In the genomic region with DNA sequence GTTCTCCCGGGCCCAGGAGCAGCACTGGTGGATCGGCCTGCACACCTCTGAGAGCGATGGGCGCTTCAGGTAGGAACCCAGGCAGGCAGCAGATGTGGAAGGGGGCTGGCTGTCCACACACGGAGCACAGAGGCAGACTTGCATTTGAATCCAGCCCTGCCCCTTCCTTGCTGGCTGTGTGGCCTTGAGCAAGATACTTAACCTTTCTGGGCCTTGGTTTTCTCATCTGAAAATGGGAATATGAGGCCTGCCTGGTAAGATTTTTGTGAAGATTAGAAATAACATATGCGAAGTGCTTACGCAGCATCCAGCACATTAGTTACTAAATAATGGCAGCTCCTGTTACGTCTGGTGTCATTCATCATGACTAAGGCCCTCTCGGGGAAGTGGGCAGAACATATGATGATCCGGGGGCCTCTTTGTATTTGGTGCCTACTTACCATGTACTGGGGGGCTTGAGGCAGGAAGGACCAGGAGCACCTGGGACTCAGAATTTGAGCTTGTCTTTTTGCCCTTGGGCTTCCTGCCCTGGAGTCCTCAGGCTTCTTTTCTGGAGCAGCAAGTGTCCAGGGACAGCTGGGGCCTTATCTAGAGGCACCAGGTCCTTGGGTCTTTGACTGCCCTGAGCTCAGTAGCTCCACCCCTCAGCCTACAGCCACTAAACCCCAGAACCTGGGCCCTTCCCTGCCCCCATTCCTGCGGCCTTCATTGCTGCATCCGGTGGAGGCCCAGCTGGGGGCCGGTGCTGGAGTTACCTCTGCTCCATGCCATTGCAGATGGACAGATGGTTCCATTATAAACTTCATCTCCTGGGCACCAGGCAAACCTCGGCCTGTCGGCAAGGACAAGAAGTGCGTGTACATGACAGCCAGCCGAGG, we compare ENCODE assay signal across 1 cellular context.
TF ChIP-seq lines count a peak whose summit lies in the region.

No MANE protein-coding gene starts in this region.

TF ChIP-seq in K562, 482 proteins besides CTCF, POLR2A, EP300 and RAD21 (continued from another document and continues in another):
- TF ChIP-seq SREBF1 (IDR thresholded peaks at IDR 0.05; ENCODE audit: borderline replicate concordance, low read depth, low read length) (peak; percentile 19; the same call in 1 of the 2 replicates), ZNF3 (CRISPR knock-in tag; IDR thresholded peaks at IDR 0.05) (no peak), HMGN3 (IDR thresholded peaks at IDR 0.05; ENCODE audit: borderline replicate concordance, extremely low read depth, insufficient read length, low read depth, low read length) (no peak), THRB (CRISPR knock-in tag; conservative IDR thresholded peaks at IDR 0.05) (no peak), SOX6 (IDR thresholded peaks at IDR 0.05) (peak; percentile 82), NFRKB (IDR thresholded peaks at IDR 0.05; ENCODE audit: low read depth) (peak; percentile 80), NRF1 (conservative IDR thresholded peaks at IDR 0.05 in 1 of 2, IDR thresholded peaks at IDR 0.05 in 1 of 2) (peak; percentile 39 to 55; a peak in 3 of 4 replicates), ZNF143 (CRISPR knock-in tag; IDR thresholded peaks at IDR 0.05) (no peak), SMARCA5 (IDR thresholded peaks at IDR 0.05) (0 out of 2 replicates have a peak, but pooled peaks have one; percentile 70), ZFP36 (IDR thresholded peaks at IDR 0.05; ENCODE audit: low read depth, low read length, partially characterized antibody) (peak; percentile 60), KDM5B (IDR thresholded peaks at IDR 0.05; ENCODE audit: insufficient replicate concordance, low read depth, low read length) (peak; percentile 74), NFE2 (IDR thresholded peaks at IDR 0.05; ENCODE audit: low read depth) (peak; percentile 55), SMARCE1 (IDR thresholded peaks at IDR 0.05) (peak; percentile 89), LEF1 (IDR thresholded peaks at IDR 0.05) (peak; percentile 92), BCLAF1 (IDR thresholded peaks at IDR 0.05; ENCODE audit: borderline replicate concordance in 1 of 2, control insufficient read depth in 1 of 2, low read depth in 2 of 2, low read length in 1 of 2) (peak in 1 of 2 experiments; percentile 71; a peak in 1 of 4 replicates), FOSL1 (tag; conservative IDR thresholded peaks at IDR 0.05) (0 out of 2 replicates have a peak, but pooled peaks have one; percentile 37), CREB1 (IDR thresholded peaks at IDR 0.05) (peak; percentile 3; the same call in 1 of the 2 replicates), CREB1 (CRISPR knock-in tag; IDR thresholded peaks at IDR 0.05) (peak; percentile 32; the same call in 1 of the 2 replicates), TARDBP (IDR thresholded peaks at IDR 0.05) (peak; percentile 64; the same call in 1 of the 2 replicates), ZEB2 (IDR thresholded peaks at IDR 0.05) (peak; percentile 61; the same call in 1 of the 2 replicates), SRSF3 (IDR thresholded peaks at IDR 0.05; ENCODE audit: insufficient read depth, low read length) (no peak), ZFX (CRISPR knock-in tag; IDR thresholded peaks at IDR 0.05) (peak; percentile 98), JUND (IDR thresholded peaks at IDR 0.05; ENCODE audit: borderline replicate concordance, low read depth, low read length) (peak; percentile 66; the same call in 1 of the 2 replicates), JUND (tag; IDR thresholded peaks at IDR 0.05; ENCODE audit: borderline replicate concordance, low read depth, low read length) (peak; percentile 52; the same call in 2 of the 3 replicates), PURB (CRISPR knock-in tag; IDR thresholded peaks at IDR 0.05; ENCODE audit: low read depth) (no peak), POLR2AphosphoS5 (IDR thresholded peaks at IDR 0.05; ENCODE audit: control insufficient read depth, insufficient read depth, low read depth, low read length) (peak; percentile 88), MAFG (tag; conservative IDR thresholded peaks at IDR 0.05) (peak; percentile 82), ZKSCAN8 (CRISPR knock-in tag; IDR thresholded peaks at IDR 0.05) (peak; percentile 85), ADNP (tag; IDR thresholded peaks at IDR 0.05) (peak; percentile 55), IRF2 (CRISPR knock-in tag; IDR thresholded peaks at IDR 0.05) (no peak), GATAD2B (IDR thresholded peaks at IDR 0.05; ENCODE audit: borderline replicate concordance) (peak; percentile 70; the same call in 1 of the 2 replicates), ZZZ3 (IDR thresholded peaks at IDR 0.05) (no peak), ETV5 (CRISPR knock-in tag; IDR thresholded peaks at IDR 0.05; ENCODE audit: low read depth) (peak; percentile 99), L3MBTL2 (IDR thresholded peaks at IDR 0.05) (peak; percentile 51), NKRF (IDR thresholded peaks at IDR 0.05; ENCODE audit: borderline replicate concordance) (peak; percentile 72), DMBX1 (CRISPR knock-in tag; IDR thresholded peaks at IDR 0.05; ENCODE audit: borderline replicate concordance) (peak; percentile 69; the same call in 1 of the 2 replicates), FOXK2 (conservative IDR thresholded peaks at IDR 0.05 in 1 of 2, IDR thresholded peaks at IDR 0.05 in 1 of 2; ENCODE audit: low read depth in 2 of 2) (peak; percentile 19 to 30; a peak in 1 of 4 replicates), HDAC3 (IDR thresholded peaks at IDR 0.05; ENCODE audit: borderline replicate concordance, partially characterized antibody) (no peak), XRCC5 (IDR thresholded peaks at IDR 0.05; ENCODE audit: low read depth, low read length) (peak; percentile 63; the same call in 1 of the 2 replicates), CXXC5 (CRISPR knock-in tag; IDR thresholded peaks at IDR 0.05) (peak; percentile 63), LARP7 (IDR thresholded peaks at IDR 0.05) (no peak)
- TF ChIP-seq, protein P1, sequence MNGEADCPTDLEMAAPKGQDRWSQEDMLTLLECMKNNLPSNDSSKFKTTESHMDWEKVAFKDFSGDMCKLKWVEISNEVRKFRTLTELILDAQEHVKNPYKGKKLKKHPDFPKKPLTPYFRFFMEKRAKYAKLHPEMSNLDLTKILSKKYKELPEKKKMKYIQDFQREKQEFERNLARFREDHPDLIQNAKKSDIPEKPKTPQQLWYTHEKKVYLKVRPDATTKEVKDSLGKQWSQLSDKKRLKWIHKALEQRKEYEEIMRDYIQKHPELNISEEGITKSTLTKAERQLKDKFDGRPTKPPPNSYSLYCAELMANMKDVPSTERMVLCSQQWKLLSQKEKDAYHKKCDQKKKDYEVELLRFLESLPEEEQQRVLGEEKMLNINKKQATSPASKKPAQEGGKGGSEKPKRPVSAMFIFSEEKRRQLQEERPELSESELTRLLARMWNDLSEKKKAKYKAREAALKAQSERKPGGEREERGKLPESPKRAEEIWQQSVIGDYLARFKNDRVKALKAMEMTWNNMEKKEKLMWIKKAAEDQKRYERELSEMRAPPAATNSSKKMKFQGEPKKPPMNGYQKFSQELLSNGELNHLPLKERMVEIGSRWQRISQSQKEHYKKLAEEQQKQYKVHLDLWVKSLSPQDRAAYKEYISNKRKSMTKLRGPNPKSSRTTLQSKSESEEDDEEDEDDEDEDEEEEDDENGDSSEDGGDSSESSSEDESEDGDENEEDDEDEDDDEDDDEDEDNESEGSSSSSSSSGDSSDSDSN (IDR thresholded peaks at IDR 0.05; ENCODE audit: borderline replicate concordance in 1 of 2, low read depth in 2 of 2, low read length in 2 of 2), result peak; percentile 64 to 87; a peak in 3 of 4 replicates
- TF ChIP-seq, protein P2, sequence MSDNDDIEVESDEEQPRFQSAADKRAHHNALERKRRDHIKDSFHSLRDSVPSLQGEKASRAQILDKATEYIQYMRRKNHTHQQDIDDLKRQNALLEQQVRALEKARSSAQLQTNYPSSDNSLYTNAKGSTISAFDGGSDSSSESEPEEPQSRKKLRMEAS (CRISPR knock-in tag; IDR thresholded peaks at IDR 0.05), result peak; percentile 44; the same call in 1 of the 2 replicates
- TF ChIP-seq, protein P3, sequence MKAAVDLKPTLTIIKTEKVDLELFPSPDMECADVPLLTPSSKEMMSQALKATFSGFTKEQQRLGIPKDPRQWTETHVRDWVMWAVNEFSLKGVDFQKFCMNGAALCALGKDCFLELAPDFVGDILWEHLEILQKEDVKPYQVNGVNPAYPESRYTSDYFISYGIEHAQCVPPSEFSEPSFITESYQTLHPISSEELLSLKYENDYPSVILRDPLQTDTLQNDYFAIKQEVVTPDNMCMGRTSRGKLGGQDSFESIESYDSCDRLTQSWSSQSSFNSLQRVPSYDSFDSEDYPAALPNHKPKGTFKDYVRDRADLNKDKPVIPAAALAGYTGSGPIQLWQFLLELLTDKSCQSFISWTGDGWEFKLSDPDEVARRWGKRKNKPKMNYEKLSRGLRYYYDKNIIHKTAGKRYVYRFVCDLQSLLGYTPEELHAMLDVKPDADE (conservative IDR thresholded peaks at IDR 0.05; ENCODE audit: control insufficient read depth, low read depth, low read length), result peak; percentile 93
- TF ChIP-seq, protein P4, sequence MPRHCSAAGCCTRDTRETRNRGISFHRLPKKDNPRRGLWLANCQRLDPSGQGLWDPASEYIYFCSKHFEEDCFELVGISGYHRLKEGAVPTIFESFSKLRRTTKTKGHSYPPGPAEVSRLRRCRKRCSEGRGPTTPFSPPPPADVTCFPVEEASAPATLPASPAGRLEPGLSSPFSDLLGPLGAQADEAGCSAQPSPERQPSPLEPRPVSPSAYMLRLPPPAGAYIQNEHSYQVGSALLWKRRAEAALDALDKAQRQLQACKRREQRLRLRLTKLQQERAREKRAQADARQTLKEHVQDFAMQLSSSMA (CRISPR knock-in tag; IDR thresholded peaks at IDR 0.05), result no peak
- TF ChIP-seq, protein P5, sequence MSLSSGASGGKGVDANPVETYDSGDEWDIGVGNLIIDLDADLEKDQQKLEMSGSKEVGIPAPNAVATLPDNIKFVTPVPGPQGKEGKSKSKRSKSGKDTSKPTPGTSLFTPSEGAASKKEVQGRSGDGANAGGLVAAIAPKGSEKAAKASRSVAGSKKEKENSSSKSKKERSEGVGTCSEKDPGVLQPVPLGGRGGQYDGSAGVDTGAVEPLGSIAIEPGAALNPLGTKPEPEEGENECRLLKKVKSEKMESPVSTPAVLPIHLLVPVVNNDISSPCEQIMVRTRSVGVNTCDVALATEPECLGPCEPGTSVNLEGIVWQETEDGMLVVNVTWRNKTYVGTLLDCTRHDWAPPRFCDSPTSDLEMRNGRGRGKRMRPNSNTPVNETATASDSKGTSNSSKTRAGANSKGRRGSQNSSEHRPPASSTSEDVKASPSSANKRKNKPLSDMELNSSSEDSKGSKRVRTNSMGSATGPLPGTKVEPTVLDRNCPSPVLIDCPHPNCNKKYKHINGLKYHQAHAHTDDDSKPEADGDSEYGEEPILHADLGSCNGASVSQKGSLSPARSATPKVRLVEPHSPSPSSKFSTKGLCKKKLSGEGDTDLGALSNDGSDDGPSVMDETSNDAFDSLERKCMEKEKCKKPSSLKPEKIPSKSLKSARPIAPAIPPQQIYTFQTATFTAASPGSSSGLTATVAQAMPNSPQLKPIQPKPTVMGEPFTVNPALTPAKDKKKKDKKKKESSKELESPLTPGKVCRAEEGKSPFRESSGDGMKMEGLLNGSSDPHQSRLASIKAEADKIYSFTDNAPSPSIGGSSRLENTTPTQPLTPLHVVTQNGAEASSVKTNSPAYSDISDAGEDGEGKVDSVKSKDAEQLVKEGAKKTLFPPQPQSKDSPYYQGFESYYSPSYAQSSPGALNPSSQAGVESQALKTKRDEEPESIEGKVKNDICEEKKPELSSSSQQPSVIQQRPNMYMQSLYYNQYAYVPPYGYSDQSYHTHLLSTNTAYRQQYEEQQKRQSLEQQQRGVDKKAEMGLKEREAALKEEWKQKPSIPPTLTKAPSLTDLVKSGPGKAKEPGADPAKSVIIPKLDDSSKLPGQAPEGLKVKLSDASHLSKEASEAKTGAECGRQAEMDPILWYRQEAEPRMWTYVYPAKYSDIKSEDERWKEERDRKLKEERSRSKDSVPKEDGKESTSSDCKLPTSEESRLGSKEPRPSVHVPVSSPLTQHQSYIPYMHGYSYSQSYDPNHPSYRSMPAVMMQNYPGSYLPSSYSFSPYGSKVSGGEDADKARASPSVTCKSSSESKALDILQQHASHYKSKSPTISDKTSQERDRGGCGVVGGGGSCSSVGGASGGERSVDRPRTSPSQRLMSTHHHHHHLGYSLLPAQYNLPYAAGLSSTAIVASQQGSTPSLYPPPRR (CRISPR knock-in tag; IDR thresholded peaks at IDR 0.05; ENCODE audit: borderline replicate concordance), result peak; percentile 77; the same call in 1 of the 2 replicates
